1 cellular context compared by ENCODE assay signal in genomic region chr18:79513381-79514081, GRCh38.
TF ChIP-seq lines count a peak whose summit lies in the region.

No MANE protein-coding gene starts in this region.

TF ChIP-seq in H1, 55 proteins besides CTCF, POLR2A, EP300 and RAD21:
- TF ChIP-seq SAP30 (IDR thresholded peaks at IDR 0.05; ENCODE audit: insufficient read depth, insufficient replicate concordance, low read length): no peak
- no peak for TF ChIP-seq ASH2L (IDR thresholded peaks at IDR 0.05; ENCODE audit: low read length)
- no peak for TF ChIP-seq SIX5 (IDR thresholded peaks at IDR 0.05; ENCODE audit: low read depth, low read length)
- no peak for TF ChIP-seq EZH2 (IDR thresholded peaks at IDR 0.05; ENCODE audit: low read depth, low read length, severe bottlenecking)
- TF ChIP-seq TAF7 (optimal IDR thresholded peaks at IDR 0.05; ENCODE audit: borderline replicate concordance, low read depth, low read length): no peak
- TF ChIP-seq CHD1 (IDR thresholded peaks at IDR 0.05; ENCODE audit: low read depth, low read length): no peak
- no peak for TF ChIP-seq POU5F1 (IDR thresholded peaks at IDR 0.05; ENCODE audit: low read depth, low read length)
- no peak for TF ChIP-seq BCL11A (IDR thresholded peaks at IDR 0.05; ENCODE audit: low read depth in 2 of 2, low read length in 2 of 2)
- TF ChIP-seq YY1 (IDR thresholded peaks at IDR 0.05; ENCODE audit: low read depth, low read length): no peak
- no peak for TF ChIP-seq BACH1 (IDR thresholded peaks at IDR 0.05; ENCODE audit: low read length)
- TF ChIP-seq TCF12 (IDR thresholded peaks at IDR 0.05; ENCODE audit: low read depth, low read length): no peak
- no peak for TF ChIP-seq ZNF274 (IDR thresholded peaks at IDR 0.05; ENCODE audit: borderline replicate concordance, extremely low read depth, low read length)
